Comparison of ENCODE assay signal across 8 cellular contexts in genomic region chr1:28369225-28369517, GRCh38. TPM values are rescaled to one million over a fixed set of nuclear protein-coding genes. Genes with fewer than 3 reads are reported as not detected.
DNase-seq lines count a peak whose midpoint lies in the region; ATAC-seq and TF ChIP-seq lines count a peak whose summit lies in the region.

No MANE protein-coding gene starts in this region.

- H3K9me3 ChIP-seq in ascending aorta, result no peaks in the 10 kb centered on the region
- H3K9me3 ChIP-seq in liver (ENCODE audit: control insufficient read depth in 4 of 4, low read length in 3 of 4), result no peaks in the 10 kb centered on the region
- no peaks in the 10 kb centered on the region for H3K9me3 ChIP-seq in thyroid gland
- H3K9me3 ChIP-seq in mucosa of descending colon, result no peaks in the 10 kb centered on the region

- 51% methylated on average over 2 of the region's 2 CpGs for WGBS in liver
- WGBS in thyroid gland, 2 donors, result 50 to 59% methylated on average over 2 of the region's 2 CpGs

- TF ChIP-seq RAD21 in liver (IDR thresholded peaks at IDR 0.05), result no peak

- no peak for TF ChIP-seq POLR2A in thyroid gland (IDR thresholded peaks at IDR 0.05)

- H3K36me3 Mint-ChIP-seq in activated CD4-positive, alpha-beta T cell treated with anti-CD3 and anti-CD28 coated beads, Interleukin-2, amount 10 ng/mL, durations not matched to agents 7 days and 5 days (ENCODE audit: low read depth), result peaks cover 14% of the 10 kb centered on the region

- intact Hi-C loops in ascending aorta (cut with DNase I) (loop anchor here (1.0 to 5.0 kb wide), 3 partner anchors 42 to 136 kb away; partner anchors contain the start of gene MED18), thyroid gland (cut with DNase I) (no loop called here), mucosa of descending colon (cut with DNase I, micrococcal nuclease) (no loop called here)

- DNase-seq in activated CD4-positive, alpha-beta T cell treated with anti-CD3 and anti-CD28 coated beads, Interleukin-2, amount 10 ng/mL, durations not matched to agents 7 days and 5 days, result no peak
- no peak for DNase-seq in activated CD4-positive, alpha-beta T cell treated with anti-CD3 and anti-CD28 coated beads, Interleukin-2, amount 50 U/mL, for 48 hours
- DNase-seq in ascending aorta (ENCODE audit: low spot score in 2 of 2) (no peak), thyroid gland (no peak), NCI-H82 treated with DMSO at 0.1 percent for 48 hours (lab: John Stamatoyannopoulos, UW; ENCODE audit: unreplicated experiment) (no peak), mucosa of descending colon (no peak)

- no peaks in the 10 kb centered on the region for H3K36me3 ChIP-seq in ascending aorta
- H3K36me3 ChIP-seq in liver (ENCODE audit: control insufficient read depth in 4 of 4, insufficient read depth in 3 of 4, low read depth in 1 of 4, low read length in 3 of 4), result no peaks in the 10 kb centered on the region
- H3K36me3 ChIP-seq in thyroid gland, result no peaks in the 10 kb centered on the region
- H3K36me3 ChIP-seq in mucosa of descending colon (ENCODE audit: low read depth), result no peaks in the 10 kb centered on the region

- CTCF ChIA-PET in activated CD4-positive, alpha-beta T cell treated with anti-CD3 and anti-CD28 coated beads, Interleukin-2, amount 10 ng/mL, durations not matched to agents 7 days and 5 days (lab: Charles Lee), result interaction anchor here (0.5 to 1.9 kb wide), 3 partner anchors 14 to 32 kb away, joined by 3 to 4 read pairs (median 3); no protein-coding TSS in a partner anchor

- H3K27ac Mint-ChIP-seq in activated CD4-positive, alpha-beta T cell treated with anti-CD3 and anti-CD28 coated beads, Interleukin-2, amount 10 ng/mL, durations not matched to agents 7 days and 5 days, result peak overlapping the region; percentile 94

- H3K4me1 ChIP-seq in ascending aorta, result peaks cover 8 to 17% of the 10 kb centered on the region in 2 donors
- H3K4me1 ChIP-seq in liver (ENCODE audit: control insufficient read depth in 4 of 4, insufficient read depth in 4 of 4, low read length in 3 of 4), result peaks cover 7 to 20% (median 15%) of the 10 kb centered on the region in 4 donors
- H3K4me1 ChIP-seq in thyroid gland, result peaks cover 10% of the 10 kb centered on the region in 2 donors
- H3K4me1 ChIP-seq in mucosa of descending colon (ENCODE audit: low read depth), result peaks cover 23% of the 10 kb centered on the region

- H3K4me3 Mint-ChIP-seq in activated CD4-positive, alpha-beta T cell treated with anti-CD3 and anti-CD28 coated beads, Interleukin-2, amount 10 ng/mL, durations not matched to agents 7 days and 5 days, result peak overlapping the region; percentile 85

- POLR2A ChIA-PET in activated CD4-positive, alpha-beta T cell treated with anti-CD3 and anti-CD28 coated beads, Interleukin-2, amount 10 ng/mL, durations not matched to agents 7 days and 5 days (lab: Charles Lee), result no interaction called here

- TF ChIP-seq CTCF in ascending aorta (IDR thresholded peaks at IDR 0.05) (no peak), liver (IDR thresholded peaks at IDR 0.05; ENCODE audit: low read depth, low read length, missing input control) (no peak), thyroid gland (IDR thresholded peaks at IDR 0.05) (no peak), mucosa of descending colon (IDR thresholded peaks at IDR 0.05) (no peak)

- peak overlapping the region; percentile 45 to 75 for H3K9ac ChIP-seq in liver (ENCODE audit: low read depth in 1 of 2, low read length in 2 of 2)

- ATAC-seq in HG03571 (IDR thresholded peaks at IDR 0.05; ENCODE audit: unreplicated experiment) (no peak), mucosa of descending colon (no peak)

- peaks cover 32% of the 10 kb centered on the region for H3K4me1 Mint-ChIP-seq in activated CD4-positive, alpha-beta T cell treated with anti-CD3 and anti-CD28 coated beads, Interleukin-2, amount 10 ng/mL, durations not matched to agents 7 days and 5 days

- H3K9me3 Mint-ChIP-seq in activated CD4-positive, alpha-beta T cell treated with anti-CD3 and anti-CD28 coated beads, Interleukin-2, amount 10 ng/mL, durations not matched to agents 7 days and 5 days, result no peaks in the 10 kb centered on the region

- H3K27ac ChIP-seq in ascending aorta (peak overlapping the region; percentile 92 to 94), liver (ENCODE audit: low read depth in 1 of 2, low read length in 2 of 2) (peak overlapping the region; percentile 86 to 95), thyroid gland (peak overlapping the region; percentile 65 to 93 (median 86))

- H3K4me3 ChIP-seq in ascending aorta (peak overlapping the region; percentile 86 to 89), liver (ENCODE audit: low read depth in 1 of 3, low read length in 3 of 3) (peak overlapping the region; percentile 67 to 90 (median 86)), thyroid gland (replicated peaks in 1 of 3) (peak overlapping the region in 2 of 3 donors; percentile 52 to 84), mucosa of descending colon (no peak overlapping the region)

- H3K27me3 Mint-ChIP-seq in activated CD4-positive, alpha-beta T cell treated with anti-CD3 and anti-CD28 coated beads, Interleukin-2, amount 10 ng/mL, durations not matched to agents 7 days and 5 days, result peaks cover 2% of the 10 kb centered on the region

- H3K27me3 ChIP-seq in ascending aorta (no peaks in the 10 kb centered on the region), liver (ENCODE audit: control insufficient read depth in 4 of 4, insufficient read depth in 4 of 4, low read length in 3 of 4) (no peaks in the 10 kb centered on the region), thyroid gland (no peaks in the 10 kb centered on the region)

TF ChIP-seq in liver, 16 proteins besides CTCF, POLR2A, EP300 and RAD21:
- TF ChIP-seq HNF4A (conservative IDR thresholded peaks at IDR 0.05) (peak; percentile 77 to 80), TAF1 (conservative IDR thresholded peaks at IDR 0.05) (peak; percentile 66), YY1 (IDR thresholded peaks at IDR 0.05) (no peak), HNF4G (IDR thresholded peaks at IDR 0.05) (peak; percentile 53), SP1 (IDR thresholded peaks at IDR 0.05) (peak; percentile 82)

RNA-seq across cellular contexts. Expression of gene PHACTR4, which starts 0.4 kb away (rescaled TPM):
- total RNA-seq in activated CD4-positive, alpha-beta T cell treated with anti-CD3 and anti-CD28 coated beads, Interleukin-2, amount 10 ng/mL, durations not matched to agents 7 days and 5 days, result 10 to 100 TPM; 29.0 to 34.9 TPM
- total RNA-seq in ascending aorta (33.0 TPM), liver (10 to 100 TPM in 1 of 2 donors, 1 to 10 TPM in 1; 8.9 to 11.3 TPM), thyroid gland (10 to 100 TPM; 25.9 to 31.2 (median 27.8) TPM), mucosa of descending colon (10 to 100 TPM; 47.6 to 62.3 (median 54.8) TPM)
- 10 to 100 TPM; 10.3 to 22.6 TPM for polyA plus RNA-seq in liver

RNA-seq across cellular contexts. Expression of gene MED18, which starts 40.3 kb away (rescaled TPM):
- total RNA-seq in activated CD4-positive, alpha-beta T cell treated with anti-CD3 and anti-CD28 coated beads, Interleukin-2, amount 10 ng/mL, durations not matched to agents 7 days and 5 days, result 10 to 100 TPM; 22.7 to 23.7 TPM
- total RNA-seq in ascending aorta (6.6 TPM), liver (10 to 100 TPM; 13.0 to 18.5 TPM), thyroid gland (10 to 100 TPM; 10.4 to 16.9 (median 14.2) TPM), mucosa of descending colon (10 to 100 TPM; 20.8 to 33.0 (median 23.7) TPM)
- 10 to 100 TPM in 1 of 2 donors, 1 to 10 TPM in 1; 7.4 to 10.9 TPM for polyA plus RNA-seq in liver
